ENCODE assay signal across 18 cellular contexts in genomic region chr2:171491292-171491691, GRCh38.
"Had no signal": no experiment of that assay in that cellular context is flagged by ENCODE, and none has a peak within 500 bp of the region (broad histone marks: within the 10 kb centered on the region; RNA-seq: fewer than 3 reads in every experiment).

No MANE protein-coding gene starts in this region.

- ATAC-seq: activated CD8-positive, alpha-beta memory T cell treated with anti-CD3 and anti-CD28 coated beads, Interleukin-2, amount 10 ng/mL, durations not matched to agents 7 days and 5 days; body of pancreas; left ventricle myocardium superior; naive thymus-derived CD4-positive, alpha-beta T cell had no signal

- H3K27me3 ChIP-seq: body of pancreas, ovary, right lobe of liver, stomach, testis, upper lobe of left lung had no signal

- H3K36me3 ChIP-seq: ovary, right lobe of liver, upper lobe of left lung had no signal

- H3K4me1 ChIP-seq: stomach, testis, upper lobe of left lung had no signal

- H3K27ac ChIP-seq: body of pancreas, ovary, right lobe of liver, stomach, testis, upper lobe of left lung had no signal

- DNase-seq: activated B cell treated with CpG ODN at 0.5 μM for 24 hours; activated CD4-positive, alpha-beta memory T cell treated with anti-CD3 and anti-CD28 coated beads, Interleukin-2, amount 10 ng/mL, durations not matched to agents 7 days and 5 days; activated CD4-positive, alpha-beta T cell treated with anti-CD3 and anti-CD28 coated beads for 48 hours; activated CD8-positive, alpha-beta memory T cell treated with anti-CD3 and anti-CD28 coated beads, Interleukin-2, amount 10 ng/mL, durations not matched to agents 7 days and 5 days; activated naive CD4-positive, alpha-beta T cell treated with Interleukin-2 at 50 U/mL for 16 hours; activated naive CD8-positive, alpha-beta T cell treated with anti-CD3 and anti-CD28 coated beads, Interleukin-2, amount 10 ng/mL, durations not matched to agents 7 days and 5 days; amygdala; body of pancreas; head of caudate nucleus; kidney; left ventricle myocardium superior; naive thymus-derived CD4-positive, alpha-beta T cell; ovary; stimulated activated CD4-positive, alpha-beta T cell treated with anti-CD3 and anti-CD28 coated beads, Interleukin-4, amount 100 ng/mL, for 1 hour; stomach; testis; upper lobe of left lung had no signal

- H3K4me3 ChIP-seq: body of pancreas, ovary, right lobe of liver, stomach, testis, upper lobe of left lung had no signal

- H3K9me3 ChIP-seq: body of pancreas, ovary, right lobe of liver, stomach, testis, upper lobe of left lung had no signal
